Comparison of ENCODE assay signal across 23 cellular contexts in the genomic region with DNA sequence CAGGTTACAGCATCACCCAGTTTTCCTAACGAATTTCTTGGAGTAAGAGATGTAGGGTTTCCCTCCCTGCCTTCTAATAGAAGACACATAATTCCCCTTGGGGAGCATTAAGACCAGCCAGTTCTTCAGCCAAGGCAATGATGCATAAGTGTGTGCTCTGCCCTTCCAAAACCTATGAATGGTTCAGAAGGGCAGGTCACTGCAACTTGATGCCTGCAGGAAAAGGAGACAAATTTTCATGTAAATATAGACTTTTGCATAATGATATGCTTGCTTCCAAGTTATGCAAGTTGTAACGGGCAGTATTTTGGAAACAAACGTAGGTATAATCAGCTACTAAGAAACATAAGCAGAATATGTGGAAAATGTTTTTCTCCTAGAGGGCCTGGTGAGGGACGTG. TPM values are rescaled to one million over a fixed set of nuclear protein-coding genes. Genes with fewer than 3 reads are reported as not detected.
DNase-seq lines count a peak whose midpoint lies in the region; ATAC-seq and TF ChIP-seq lines count a peak whose summit lies in the region.
"Had no signal": no experiment of that assay in that cellular context is flagged by ENCODE, and none has a peak within 500 bp of the region (broad histone marks: within the 10 kb centered on the region; RNA-seq: fewer than 3 reads in every experiment).

No MANE protein-coding gene starts in this region.

- H3K36me3 Mint-ChIP-seq in activated T-cell treated with anti-CD3 and anti-CD28 coated beads, Interleukin-2, amount 50 U/mL, for 72 hours (ENCODE audit: insufficient read depth in 2 of 2): no peaks in the 10 kb centered on the region

- no peaks in the 10 kb centered on the region for H3K9me2 ChIP-seq in GM23248 (ENCODE audit: insufficient read depth)

- no peaks in the 10 kb centered on the region for H3K9me3 Mint-ChIP-seq in activated T-cell treated with anti-CD3 and anti-CD28 coated beads, Interleukin-2, amount 50 U/mL, for 72 hours

- H3K27ac Mint-ChIP-seq in activated T-cell treated with anti-CD3 and anti-CD28 coated beads, Interleukin-2, amount 50 U/mL, for 72 hours: no peak overlapping the region

- H3F3A ChIP-seq in GM23248 (ENCODE audit: insufficient read depth): no peaks in the 10 kb centered on the region

- WGBS in GM23248 (ENCODE audit: low coverage in 1 of 2, low lambda C conversion rate in 2 of 2, missing lambda C conversion rate in 2 of 2), 2 experiments: 57 to 63% methylated on average over 4 of the region's 4 CpGs

- H3K27ac ChIP-seq in GM23248 (no peak overlapping the region), rectal smooth muscle tissue (ENCODE audit: low read depth, low read length) (peak overlapping the region; percentile 22)
- H3K27ac ChIP-seq: SJSA1 had no signal

- no peaks in the 10 kb centered on the region for H3K9me3 ChIP-seq in GM23248 (ENCODE audit: low read depth)
- H3K9me3 ChIP-seq: SJSA1 had no signal

- no peak for TF ChIP-seq CTCF in fibroblast of mammary gland (conservative IDR thresholded peaks at IDR 0.05; ENCODE audit: control insufficient read depth, insufficient read depth, low read depth, low read length)

- H4K20me1 ChIP-seq in GM23248 (ENCODE audit: insufficient read depth): no peaks in the 10 kb centered on the region

- H3K27me3 ChIP-seq in GM23248 (replicated peaks; ENCODE audit: insufficient read depth): no peaks in the 10 kb centered on the region
- no peaks in the 10 kb centered on the region for H3K27me3 ChIP-seq in rectal smooth muscle tissue (ENCODE audit: control insufficient read depth, insufficient read depth, low read length)
- H3K27me3 ChIP-seq: SJSA1 had no signal

- in situ Hi-C loops in GM23248 (cut with MboI): no loop called here

- H3K9ac ChIP-seq in GM23248 (no peak overlapping the region), rectal smooth muscle tissue (ENCODE audit: low read length) (no peak overlapping the region)

- peaks cover 4% of the 10 kb centered on the region for H3K4me1 ChIP-seq in GM23248 (ENCODE audit: insufficient read depth)
- H3K4me1 ChIP-seq in rectal smooth muscle tissue (ENCODE audit: control insufficient read depth, insufficient read depth, low read length): peaks cover 3% of the 10 kb centered on the region
- H3K4me1 ChIP-seq: SJSA1 had no signal

- H3K36me3 ChIP-seq in GM23248 (ENCODE audit: low read depth) (no peaks in the 10 kb centered on the region), rectal smooth muscle tissue (ENCODE audit: control insufficient read depth, insufficient read depth, low read length) (no peaks in the 10 kb centered on the region)
- H3K36me3 ChIP-seq: SJSA1 had no signal

- H3K4me3 ChIP-seq in GM23248: no peak overlapping the region
- H3K4me3 ChIP-seq in fibroblast of mammary gland (ENCODE audit: control insufficient read depth, low read depth, low read length): no peak overlapping the region
- H3K4me3 ChIP-seq in rectal smooth muscle tissue (ENCODE audit: low read length): no peak overlapping the region
- H3K4me3 ChIP-seq: SJSA1 had no signal

- H3K4me2 ChIP-seq in GM23248 (ENCODE audit: unreplicated experiment): no peak overlapping the region

- ATAC-seq in activated T-cell treated with anti-CD3 and anti-CD28 coated beads, Interleukin-2, amount 50 U/mL, for 72 hours (replicated peaks in 1 of 2): no peak
- no peak for ATAC-seq in HG03175 (IDR thresholded peaks at IDR 0.05; ENCODE audit: unreplicated experiment)

- DNase-seq in GM23248: peak; percentile 5
- DNase-seq in NCI-H69 (lab: John Stamatoyannopoulos, UW): peak; percentile 17
- DNase-seq in fibroblast of mammary gland (ENCODE audit: low read depth): peak; percentile 20
- no peak for DNase-seq in activated T-cell treated with anti-CD3 and anti-CD28 coated beads, Interleukin-2, amount 50 U/mL, for 72 hours
- no peak for DNase-seq in nucleus accumbens (lab: John Stamatoyannopoulos, UW)
- no peak for DNase-seq in NCI-H748 treated with DMSO at 0.1 percent for 48 hours (lab: John Stamatoyannopoulos, UW)
- DNase-seq: H7, IMR-90, KG1, MM.1S, NCI-H1092, NCI-H1417 treated with DMSO at 0.1 percent for 48 hours, NCI-H1694 treated with DMSO at 0.1 percent for 48 hours, NCI-H2081, NCI-H2227 treated with DMSO at 0.1 percent for 48 hours, NCI-H774, Right ventricle myocardium superior, RPMI8226 had no signal

- H2AFZ ChIP-seq in GM23248: no peak overlapping the region

- H3K27me3 Mint-ChIP-seq in activated T-cell treated with anti-CD3 and anti-CD28 coated beads, Interleukin-2, amount 50 U/mL, for 72 hours (ENCODE audit: low read depth): peaks cover 6% of the 10 kb centered on the region

- no peaks in the 10 kb centered on the region for H3K79me2 ChIP-seq in GM23248 (ENCODE audit: insufficient read depth)

- no peak overlapping the region for H3K4me3 Mint-ChIP-seq in activated T-cell treated with anti-CD3 and anti-CD28 coated beads, Interleukin-2, amount 50 U/mL, for 72 hours

- no peaks in the 10 kb centered on the region for H3K4me1 Mint-ChIP-seq in activated T-cell treated with anti-CD3 and anti-CD28 coated beads, Interleukin-2, amount 50 U/mL, for 72 hours (ENCODE audit: low read depth)

RNA-seq across cellular contexts. Expression of gene PTGS2, which starts 31.6 kb away (rescaled TPM):
- 67.9 and 69.3 TPM in 2 replicates for total RNA-seq in GM23248 (2014; rRNA removed; shearing (Covaris generic))
- polyA plus RNA-seq in GM23248 (2016; fragmentation: Nextera tagmentation; extraction: Ambion mirVana): 50.4 and 50.8 TPM in 2 replicates
- 10 to 100 TPM; 10.9 to 32.4 TPM for total RNA-seq in activated T-cell treated with anti-CD3 and anti-CD28 coated beads, Interleukin-2, amount 50 U/mL, for 72 hours
- total RNA-seq: A172, G401 had no signal

Comparison
In these comparisons a context has a peak if more than half of its experiments do, and no peak if none do; other contexts are left out.
1. DNase-seq: peak in GM23248 (single experiment), NCI-H69 (single experiment) and fibroblast of mammary gland (single experiment); none in activated T-cell treated with anti-CD3 and anti-CD28 coated beads, Interleukin-2, amount 50 U/mL, for 72 hours (0 of 2), nucleus accumbens (0 of 56) and NCI-H748 treated with DMSO at 0.1 percent for 48 hours (single experiment).